Comparison of ENCODE assay signal across 1 cellular context in the genomic region with DNA sequence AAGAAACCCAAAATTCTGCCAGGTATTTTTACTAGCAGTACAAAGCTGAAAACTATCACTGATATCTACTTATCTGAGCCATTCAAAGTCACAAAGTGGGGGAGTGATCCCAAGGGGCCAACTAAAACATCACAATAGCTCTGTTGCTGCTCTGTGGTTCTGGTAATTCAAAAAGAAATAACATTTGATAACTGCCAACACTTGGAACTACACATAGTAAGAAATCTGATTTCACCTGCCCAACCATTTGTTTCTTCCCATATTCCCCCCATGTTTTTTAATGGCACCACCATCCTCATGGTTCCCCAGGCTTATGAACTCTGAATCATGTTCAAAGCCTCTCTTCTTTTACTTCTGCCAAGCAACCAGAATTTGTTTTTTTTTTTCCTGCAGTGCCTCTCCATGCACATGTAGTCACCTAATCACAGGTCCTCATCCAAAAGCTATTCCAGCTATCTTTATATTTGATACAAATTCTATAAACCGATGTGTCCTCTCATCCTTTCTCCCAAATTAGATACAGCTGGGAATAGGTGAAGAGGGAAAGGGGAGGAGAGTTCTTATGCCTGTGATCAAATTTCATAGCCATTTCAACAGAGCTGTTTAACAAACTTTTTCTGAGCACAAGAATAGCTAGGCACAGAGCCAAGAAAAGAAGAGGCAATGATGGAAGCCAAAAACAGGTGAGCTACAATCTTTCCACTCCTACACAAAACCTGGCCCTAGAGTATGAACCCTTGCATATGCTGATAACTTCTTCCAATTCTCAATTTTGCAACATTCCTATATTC.
TF ChIP-seq lines count a peak whose summit lies in the region.

No MANE protein-coding gene starts in this region.

TF ChIP-seq in H1, 55 proteins besides CTCF, POLR2A, EP300 and RAD21:
- TF ChIP-seq, protein P1, sequence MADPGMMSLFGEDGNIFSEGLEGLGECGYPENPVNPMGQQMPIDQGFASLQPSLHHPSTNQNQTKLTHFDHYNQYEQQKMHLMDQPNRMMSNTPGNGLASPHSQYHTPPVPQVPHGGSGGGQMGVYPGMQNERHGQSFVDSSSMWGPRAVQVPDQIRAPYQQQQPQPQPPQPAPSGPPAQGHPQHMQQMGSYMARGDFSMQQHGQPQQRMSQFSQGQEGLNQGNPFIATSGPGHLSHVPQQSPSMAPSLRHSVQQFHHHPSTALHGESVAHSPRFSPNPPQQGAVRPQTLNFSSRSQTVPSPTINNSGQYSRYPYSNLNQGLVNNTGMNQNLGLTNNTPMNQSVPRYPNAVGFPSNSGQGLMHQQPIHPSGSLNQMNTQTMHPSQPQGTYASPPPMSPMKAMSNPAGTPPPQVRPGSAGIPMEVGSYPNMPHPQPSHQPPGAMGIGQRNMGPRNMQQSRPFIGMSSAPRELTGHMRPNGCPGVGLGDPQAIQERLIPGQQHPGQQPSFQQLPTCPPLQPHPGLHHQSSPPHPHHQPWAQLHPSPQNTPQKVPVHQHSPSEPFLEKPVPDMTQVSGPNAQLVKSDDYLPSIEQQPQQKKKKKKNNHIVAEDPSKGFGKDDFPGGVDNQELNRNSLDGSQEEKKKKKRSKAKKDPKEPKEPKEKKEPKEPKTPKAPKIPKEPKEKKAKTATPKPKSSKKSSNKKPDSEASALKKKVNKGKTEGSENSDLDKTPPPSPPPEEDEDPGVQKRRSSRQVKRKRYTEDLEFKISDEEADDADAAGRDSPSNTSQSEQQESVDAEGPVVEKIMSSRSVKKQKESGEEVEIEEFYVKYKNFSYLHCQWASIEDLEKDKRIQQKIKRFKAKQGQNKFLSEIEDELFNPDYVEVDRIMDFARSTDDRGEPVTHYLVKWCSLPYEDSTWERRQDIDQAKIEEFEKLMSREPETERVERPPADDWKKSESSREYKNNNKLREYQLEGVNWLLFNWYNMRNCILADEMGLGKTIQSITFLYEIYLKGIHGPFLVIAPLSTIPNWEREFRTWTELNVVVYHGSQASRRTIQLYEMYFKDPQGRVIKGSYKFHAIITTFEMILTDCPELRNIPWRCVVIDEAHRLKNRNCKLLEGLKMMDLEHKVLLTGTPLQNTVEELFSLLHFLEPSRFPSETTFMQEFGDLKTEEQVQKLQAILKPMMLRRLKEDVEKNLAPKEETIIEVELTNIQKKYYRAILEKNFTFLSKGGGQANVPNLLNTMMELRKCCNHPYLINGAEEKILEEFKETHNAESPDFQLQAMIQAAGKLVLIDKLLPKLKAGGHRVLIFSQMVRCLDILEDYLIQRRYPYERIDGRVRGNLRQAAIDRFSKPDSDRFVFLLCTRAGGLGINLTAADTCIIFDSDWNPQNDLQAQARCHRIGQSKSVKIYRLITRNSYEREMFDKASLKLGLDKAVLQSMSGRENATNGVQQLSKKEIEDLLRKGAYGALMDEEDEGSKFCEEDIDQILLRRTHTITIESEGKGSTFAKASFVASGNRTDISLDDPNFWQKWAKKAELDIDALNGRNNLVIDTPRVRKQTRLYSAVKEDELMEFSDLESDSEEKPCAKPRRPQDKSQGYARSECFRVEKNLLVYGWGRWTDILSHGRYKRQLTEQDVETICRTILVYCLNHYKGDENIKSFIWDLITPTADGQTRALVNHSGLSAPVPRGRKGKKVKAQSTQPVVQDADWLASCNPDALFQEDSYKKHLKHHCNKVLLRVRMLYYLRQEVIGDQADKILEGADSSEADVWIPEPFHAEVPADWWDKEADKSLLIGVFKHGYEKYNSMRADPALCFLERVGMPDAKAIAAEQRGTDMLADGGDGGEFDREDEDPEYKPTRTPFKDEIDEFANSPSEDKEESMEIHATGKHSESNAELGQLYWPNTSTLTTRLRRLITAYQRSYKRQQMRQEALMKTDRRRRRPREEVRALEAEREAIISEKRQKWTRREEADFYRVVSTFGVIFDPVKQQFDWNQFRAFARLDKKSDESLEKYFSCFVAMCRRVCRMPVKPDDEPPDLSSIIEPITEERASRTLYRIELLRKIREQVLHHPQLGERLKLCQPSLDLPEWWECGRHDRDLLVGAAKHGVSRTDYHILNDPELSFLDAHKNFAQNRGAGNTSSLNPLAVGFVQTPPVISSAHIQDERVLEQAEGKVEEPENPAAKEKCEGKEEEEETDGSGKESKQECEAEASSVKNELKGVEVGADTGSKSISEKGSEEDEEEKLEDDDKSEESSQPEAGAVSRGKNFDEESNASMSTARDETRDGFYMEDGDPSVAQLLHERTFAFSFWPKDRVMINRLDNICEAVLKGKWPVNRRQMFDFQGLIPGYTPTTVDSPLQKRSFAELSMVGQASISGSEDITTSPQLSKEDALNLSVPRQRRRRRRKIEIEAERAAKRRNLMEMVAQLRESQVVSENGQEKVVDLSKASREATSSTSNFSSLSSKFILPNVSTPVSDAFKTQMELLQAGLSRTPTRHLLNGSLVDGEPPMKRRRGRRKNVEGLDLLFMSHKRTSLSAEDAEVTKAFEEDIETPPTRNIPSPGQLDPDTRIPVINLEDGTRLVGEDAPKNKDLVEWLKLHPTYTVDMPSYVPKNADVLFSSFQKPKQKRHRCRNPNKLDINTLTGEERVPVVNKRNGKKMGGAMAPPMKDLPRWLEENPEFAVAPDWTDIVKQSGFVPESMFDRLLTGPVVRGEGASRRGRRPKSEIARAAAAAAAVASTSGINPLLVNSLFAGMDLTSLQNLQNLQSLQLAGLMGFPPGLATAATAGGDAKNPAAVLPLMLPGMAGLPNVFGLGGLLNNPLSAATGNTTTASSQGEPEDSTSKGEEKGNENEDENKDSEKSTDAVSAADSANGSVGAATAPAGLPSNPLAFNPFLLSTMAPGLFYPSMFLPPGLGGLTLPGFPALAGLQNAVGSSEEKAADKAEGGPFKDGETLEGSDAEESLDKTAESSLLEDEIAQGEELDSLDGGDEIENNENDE (IDR thresholded peaks at IDR 0.05; ENCODE audit: insufficient replicate concordance, low read length) = no peak
- TF ChIP-seq EZH2 (IDR thresholded peaks at IDR 0.05; ENCODE audit: low read depth, low read length, severe bottlenecking) = no peak
